In the genomic region with DNA sequence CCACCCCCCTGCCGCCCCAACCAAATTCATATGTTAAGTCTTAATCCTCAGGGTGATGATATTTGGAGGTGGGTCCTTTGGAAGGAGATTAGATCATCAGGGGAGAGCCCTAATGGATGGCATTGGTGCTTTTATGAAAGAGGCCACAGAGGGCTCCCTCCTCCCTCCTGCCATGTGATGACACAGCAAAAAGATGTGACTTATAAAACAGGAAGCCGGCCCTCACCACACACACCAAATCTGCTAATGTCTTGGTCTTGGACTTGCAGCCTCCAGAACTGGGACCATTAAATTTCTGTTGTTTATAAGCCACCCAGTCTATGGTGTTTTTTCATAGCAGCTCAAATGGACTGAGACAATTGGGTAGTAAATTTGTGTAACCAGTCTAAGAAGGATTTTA, we compare ENCODE assay signal across 9 cellular contexts.
DNase-seq lines count a peak whose midpoint lies in the region; ATAC-seq and TF ChIP-seq lines count a peak whose summit lies in the region.
"Had no signal": no experiment of that assay in that cellular context is flagged by ENCODE, and none has a peak within 500 bp of the region (broad histone marks: within the 10 kb centered on the region; RNA-seq: fewer than 3 reads in every experiment).

No MANE protein-coding gene starts in this region.

- H3K4me3 ChIP-seq in HEK293 (ENCODE audit: low read depth, low read length), result no peak overlapping the region
- H3K4me3 ChIP-seq in OCI-LY7 (ENCODE audit: low read depth, low read length, poor library complexity, severe bottlenecking), result no peak overlapping the region
- H3K4me3 ChIP-seq in fibroblast of villous mesenchyme (ENCODE audit: low read depth, low read length), result no peak overlapping the region
- H3K4me3 ChIP-seq: gastroesophageal sphincter had no signal

- H3K4me2 ChIP-seq in OCI-LY7 (ENCODE audit: low read length), result no peak overlapping the region

- peak; percentile 1 for DNase-seq in COLO668 (lab: John Stamatoyannopoulos, UW; ENCODE audit: unreplicated experiment)
- DNase-seq in OCI-LY7 (ENCODE audit: low spot score), result peak; percentile 25
- peak; percentile 28 for DNase-seq in fibroblast of villous mesenchyme (ENCODE audit: low read depth)
- no peak for DNase-seq in NCI-H1105 treated with DMSO at 0.1 percent for 48 hours (lab: John Stamatoyannopoulos, UW)
- no peak for DNase-seq in putamen (ENCODE audit: low spot score)
- DNase-seq in NCI-H446 (lab: John Stamatoyannopoulos, UW), result no peak

- CTCF ChIA-PET in HEK293 (lab: Yijun Ruan, JAX), result interaction anchor here (0.7 to 2.2 kb wide), 6 partner anchors 59 to 949 kb away, joined by 3 to 11 read pairs (median 4); no protein-coding TSS in a partner anchor
- CTCF ChIA-PET in OCI-LY7 (lab: Charles Lee; ENCODE audit: unreplicated experiment), result no interaction called here

- BruUV-seq in OCI-LY7 (replicated peaks; lab: Mats Ljungman, UMichigan), result no TSS peak

- H3K79me2 ChIP-seq in OCI-LY7 (ENCODE audit: insufficient read depth, low read depth, low read length), result no peaks in the 10 kb centered on the region

- peak overlapping the region; percentile 57 for H2AFZ ChIP-seq in OCI-LY7 (ENCODE audit: low read length)

- no peak for TF ChIP-seq CTCF in HEK293 (tag by site-specific recombination; IDR thresholded peaks at IDR 0.05)
- TF ChIP-seq CTCF in OCI-LY7 (conservative IDR thresholded peaks at IDR 0.05; ENCODE audit: low read length), result 0 out of 2 replicates have a peak, but pooled peaks have one; percentile 13
- TF ChIP-seq CTCF in fibroblast of villous mesenchyme (IDR thresholded peaks at IDR 0.05; ENCODE audit: insufficient read depth, low read depth, low read length), result no peak

- H3K9me3 ChIP-seq in HEK293 (ENCODE audit: control insufficient read depth, insufficient read depth, low read depth, low read length) (no peaks in the 10 kb centered on the region), OCI-LY7 (ENCODE audit: low read length) (no peaks in the 10 kb centered on the region)
- H3K9me3 ChIP-seq: gastroesophageal sphincter had no signal

- no peaks in the 10 kb centered on the region for H3K4me1 ChIP-seq in HEK293 (ENCODE audit: control insufficient read depth, insufficient read depth, low read length)
- H3K4me1 ChIP-seq in OCI-LY7 (ENCODE audit: insufficient read depth, low read length, poor library complexity, severe bottlenecking), result no peaks in the 10 kb centered on the region

- no peaks in the 10 kb centered on the region for H3K36me3 ChIP-seq in HEK293 (ENCODE audit: control insufficient read depth in 2 of 2, insufficient read depth in 1 of 2, low read length in 2 of 2)
- H3K36me3 ChIP-seq in OCI-LY7 (ENCODE audit: insufficient read depth, low read length), result no peaks in the 10 kb centered on the region
- H3K36me3 ChIP-seq: gastroesophageal sphincter had no signal

- no peak for ATAC-seq in HG03097 (IDR thresholded peaks at IDR 0.05; ENCODE audit: low FRiP score, unreplicated experiment)
- ATAC-seq: gastroesophageal sphincter had no signal

- H4K20me1 ChIP-seq in OCI-LY7 (ENCODE audit: insufficient read depth, low read length), result no peaks in the 10 kb centered on the region

- POLR2A ChIA-PET in HEK293 (lab: Yijun Ruan, JAX) (no interaction called here), OCI-LY7 (lab: Charles Lee) (interaction anchor here (0.6 to 1.2 kb wide), 3 partner anchors 28 to 793 kb away, joined by 3 to 4 read pairs (median 3); no protein-coding TSS in a partner anchor)

- no peaks in the 10 kb centered on the region for H3K9me2 ChIP-seq in OCI-LY7 (ENCODE audit: insufficient read depth, low read length)

- H3K27ac ChIP-seq in HEK293 (ENCODE audit: extremely low read depth, low read depth, low read length) (no peak overlapping the region), OCI-LY7 (ENCODE audit: low read depth, low read length, poor library complexity, severe bottlenecking) (no peak overlapping the region)
- H3K27ac ChIP-seq: gastroesophageal sphincter had no signal

- intact Hi-C loops in OCI-LY7 (cut with micrococcal nuclease; ENCODE audit: unreplicated experiment), result loop anchor here (5.0 to 10.0 kb wide), 2 partner anchors 214 to 1027 kb away; no protein-coding TSS in a partner anchor

TF ChIP-seq in HEK293, 187 proteins besides CTCF, POLR2A, EP300 and RAD21:
- TF ChIP-seq ZNF266 (tag by site-specific recombination; IDR thresholded peaks at IDR 0.05; ENCODE audit: low read depth) (no peak), ZNF837 (tag by site-specific recombination; IDR thresholded peaks at IDR 0.05) (no peak), ZNF16 (tag by site-specific recombination; IDR thresholded peaks at IDR 0.05; ENCODE audit: low read depth) (no peak), ZNF571 (tag by site-specific recombination; IDR thresholded peaks at IDR 0.05) (no peak), ZNF76 (tag by site-specific recombination; IDR thresholded peaks at IDR 0.05; ENCODE audit: borderline replicate concordance, low read depth) (no peak), SETDB1 (IDR thresholded peaks at IDR 0.05; ENCODE audit: insufficient read length, low read length) (peak; percentile 59)

Comparison
In these comparisons a context has a peak if more than half of its experiments do, and no peak if none do; other contexts are left out.
1. DNase-seq: peak in COLO668 (single experiment), OCI-LY7 (single experiment) and fibroblast of villous mesenchyme (single experiment); none in NCI-H1105 treated with DMSO at 0.1 percent for 48 hours (single experiment), putamen (single experiment) and NCI-H446 (0 of 2).